18 cellular contexts compared by ENCODE assay signal in genomic region chr17:44061446-44061845, GRCh38. TPM values are rescaled to one million over a fixed set of nuclear protein-coding genes. Genes with fewer than 3 reads are reported as not detected.
DNase-seq lines count a peak whose midpoint lies in the region; ATAC-seq and TF ChIP-seq lines count a peak whose summit lies in the region.
"Had no signal": no experiment of that assay in that cellular context is flagged by ENCODE, and none has a peak within 500 bp of the region (broad histone marks: within the 10 kb centered on the region; RNA-seq: fewer than 3 reads in every experiment).

No MANE protein-coding gene starts in this region.

- peaks cover 38% of the 10 kb centered on the region for H3K4me1 Mint-ChIP-seq in activated T-cell treated with anti-CD3 and anti-CD28 coated beads, Interleukin-2, amount 50 U/mL, for 72 hours (ENCODE audit: low read depth)
- H3K4me1 Mint-ChIP-seq in T-helper 17 cell, result peaks cover 34% of the 10 kb centered on the region

- no peak for TF ChIP-seq CTCF in fibroblast of the aortic adventitia (IDR thresholded peaks at IDR 0.05; ENCODE audit: insufficient read depth, low read length)

- H3K9me3 Mint-ChIP-seq in activated T-cell treated with anti-CD3 and anti-CD28 coated beads, Interleukin-2, amount 50 U/mL, for 72 hours, result no peaks in the 10 kb centered on the region

- no peak for ATAC-seq in activated T-cell treated with anti-CD3 and anti-CD28 coated beads, Interleukin-2, amount 50 U/mL, for 72 hours (replicated peaks in 1 of 2)
- ATAC-seq in T-helper 17 cell, result no peak
- no peak for ATAC-seq in HG02938 (IDR thresholded peaks at IDR 0.05; ENCODE audit: unreplicated experiment)
- ATAC-seq in HG03521 (IDR thresholded peaks at IDR 0.05; ENCODE audit: unreplicated experiment), result no peak

- no peaks in the 10 kb centered on the region for H3K27me3 Mint-ChIP-seq in activated T-cell treated with anti-CD3 and anti-CD28 coated beads, Interleukin-2, amount 50 U/mL, for 72 hours (ENCODE audit: low read depth)
- H3K27me3 Mint-ChIP-seq in T-helper 17 cell, result no peaks in the 10 kb centered on the region

- DNase-seq in activated T-cell treated with anti-CD3 and anti-CD28 coated beads, Interleukin-2, amount 50 U/mL, for 72 hours, result no peak
- DNase-seq in activated T-cell treated with anti-CD3 and anti-CD28 coated beads for 4 hours (no peak), T-helper 17 cell (no peak), fibroblast of the aortic adventitia (ENCODE audit: low read depth) (peak; percentile 19), pons (ENCODE audit: low spot score) (no peak), NCI-H2107 treated with DMSO at 0.1 percent for 48 hours (lab: John Stamatoyannopoulos, UW; ENCODE audit: unreplicated experiment) (no peak)
- DNase-seq: GF-D8, HCEC 1CT, KBM-7, NCI-H1417 treated with DMSO at 0.1 percent for 48 hours, NCI-H1930, NCI-H2171 treated with DMSO at 0.1 percent for 48 hours, NCI-H446 treated with DMSO at 0.1 percent for 48 hours, NCI-H748 treated with DMSO at 0.1 percent for 48 hours, OCI-M1, SHP77 treated with DMSO at 0.1 percent for 48 hours had no signal

- H3K36me3 Mint-ChIP-seq in activated T-cell treated with anti-CD3 and anti-CD28 coated beads, Interleukin-2, amount 50 U/mL, for 72 hours (ENCODE audit: insufficient read depth in 2 of 2), result peaks cover 11 to 35% of the 10 kb centered on the region in 2 donors
- H3K36me3 Mint-ChIP-seq in T-helper 17 cell (ENCODE audit: low read depth), result no peaks in the 10 kb centered on the region

- no peak overlapping the region for H3K4me3 ChIP-seq in fibroblast of the aortic adventitia (ENCODE audit: low read depth, low read length)

- peak overlapping the region; percentile 51 for H3K27ac Mint-ChIP-seq in activated T-cell treated with anti-CD3 and anti-CD28 coated beads, Interleukin-2, amount 50 U/mL, for 72 hours
- peak overlapping the region; percentile 32 for H3K27ac Mint-ChIP-seq in T-helper 17 cell

- no peak overlapping the region for H3K4me3 Mint-ChIP-seq in activated T-cell treated with anti-CD3 and anti-CD28 coated beads, Interleukin-2, amount 50 U/mL, for 72 hours
- H3K4me3 Mint-ChIP-seq in T-helper 17 cell, result no peak overlapping the region

- no peaks in the 10 kb centered on the region for H3K9me3 ChIP-seq in T-helper 17 cell (ENCODE audit: control insufficient read depth, low read length, poor library complexity, severe bottlenecking)

RNA-seq across cellular contexts. Expression of gene LSM12, which starts 5.0 kb away (rescaled TPM):
- 10 to 100 TPM; 46.0 to 52.8 TPM for total RNA-seq in activated T-cell treated with anti-CD3 and anti-CD28 coated beads, Interleukin-2, amount 50 U/mL, for 72 hours
- total RNA-seq in T-helper 17 cell (10 to 100 TPM; 35.3 to 46.5 TPM), fibroblast of the aortic adventitia (ENCODE audit: low replicate concordance) (13.2 and 77.5 TPM in 2 replicates)

RNA-seq across cellular contexts. Expression of gene G6PC3, which starts 9.1 kb away (rescaled TPM):
- total RNA-seq in activated T-cell treated with anti-CD3 and anti-CD28 coated beads, Interleukin-2, amount 50 U/mL, for 72 hours, result 10 to 100 TPM; 18.4 to 19.7 TPM
- 10 to 100 TPM; 10.9 to 13.8 TPM for total RNA-seq in T-helper 17 cell
- 9.5 and 38.9 TPM in 2 replicates for total RNA-seq in fibroblast of the aortic adventitia (ENCODE audit: low replicate concordance)

RNA-seq across cellular contexts. Expression of gene TMEM101, which starts 46.7 kb away (rescaled TPM):
- 10 to 100 TPM; 32.3 to 34.9 TPM for total RNA-seq in activated T-cell treated with anti-CD3 and anti-CD28 coated beads, Interleukin-2, amount 50 U/mL, for 72 hours
- 10 to 100 TPM; 10.5 to 11.8 TPM for total RNA-seq in T-helper 17 cell
- 28.5 and 41.9 TPM in 2 replicates for total RNA-seq in fibroblast of the aortic adventitia (ENCODE audit: low replicate concordance)

RNA-seq across cellular contexts. Expression of gene NAGS, which starts 57.0 kb away (rescaled TPM):
- 1 to 10 TPM; 1.4 to 1.8 TPM for total RNA-seq in activated T-cell treated with anti-CD3 and anti-CD28 coated beads, Interleukin-2, amount 50 U/mL, for 72 hours
- total RNA-seq in T-helper 17 cell (under 1 TPM; 0.21 to 0.42 TPM), fibroblast of the aortic adventitia (ENCODE audit: low replicate concordance) (0.16 and 2.5 TPM in 2 replicates)
